Comparison of ENCODE assay signal across 22 cellular contexts in genomic region chr2:222945887-222946286, GRCh38.
"Had no signal": no experiment of that assay in that cellular context is flagged by ENCODE, and none has a peak within 500 bp of the region (broad histone marks: within the 10 kb centered on the region; RNA-seq: fewer than 3 reads in every experiment).

No MANE protein-coding gene starts in this region.

- H3K4me3 ChIP-seq: breast epithelium, esophagus squamous epithelium, left lung, lower lobe of right lung, tibial nerve had no signal

- H3K4me1 ChIP-seq: breast epithelium, lower lobe of right lung had no signal

- H3K27me3 ChIP-seq: breast epithelium, esophagus squamous epithelium, left lung, tibial nerve had no signal

- ATAC-seq: left lung, lower lobe of right lung had no signal

- H3K4me1 Mint-ChIP-seq: activated naive CD4-positive, alpha-beta T cell treated with anti-CD3 and anti-CD28 coated beads, Interleukin-2, amount 10 ng/mL, durations not matched to agents 7 days and 5 days had no signal

- H3K9me3 Mint-ChIP-seq: activated naive CD4-positive, alpha-beta T cell treated with anti-CD3 and anti-CD28 coated beads, Interleukin-2, amount 10 ng/mL, durations not matched to agents 7 days and 5 days; activated naive CD8-positive, alpha-beta T cell treated with anti-CD3 and anti-CD28 coated beads, Interleukin-2, amount 10 ng/mL, durations not matched to agents 7 days and 5 days; dendritic cell treated with granulocyte-macrophage colony-stimulating factor and Interleukin-4, amounts not matched to agents 40 ng/mL and 50 ng/mL, for 4 days had no signal

- H3K27ac Mint-ChIP-seq: activated naive CD4-positive, alpha-beta T cell treated with anti-CD3 and anti-CD28 coated beads, Interleukin-2, amount 10 ng/mL, durations not matched to agents 7 days and 5 days; activated naive CD8-positive, alpha-beta T cell treated with anti-CD3 and anti-CD28 coated beads, Interleukin-2, amount 10 ng/mL, durations not matched to agents 7 days and 5 days; dendritic cell treated with granulocyte-macrophage colony-stimulating factor and Interleukin-4, amounts not matched to agents 40 ng/mL and 50 ng/mL, for 4 days had no signal

- H3K4me3 Mint-ChIP-seq: activated naive CD4-positive, alpha-beta T cell treated with anti-CD3 and anti-CD28 coated beads, Interleukin-2, amount 10 ng/mL, durations not matched to agents 7 days and 5 days; activated naive CD8-positive, alpha-beta T cell treated with anti-CD3 and anti-CD28 coated beads, Interleukin-2, amount 10 ng/mL, durations not matched to agents 7 days and 5 days; dendritic cell treated with granulocyte-macrophage colony-stimulating factor and Interleukin-4, amounts not matched to agents 40 ng/mL and 50 ng/mL, for 4 days had no signal

- H3K27ac ChIP-seq: breast epithelium, epithelial cell of prostate, esophagus squamous epithelium, left lung, lower lobe of right lung, tibial nerve had no signal

- DNase-seq: activated CD4-positive, alpha-beta T cell treated with anti-CD3 and anti-CD28 coated beads for 4 hours; activated CD4-positive, alpha-beta T cell treated with anti-CD3 and anti-CD28 coated beads, Interleukin-2, amount 50 U/mL, for 48 hours; activated CD8-positive, alpha-beta memory T cell treated with anti-CD3 and anti-CD28 coated beads for 24 hours; activated gamma-delta T cell; activated naive CD4-positive, alpha-beta T cell treated with anti-CD3 and anti-CD28 coated beads, Interleukin-2, amount 10 ng/mL, durations not matched to agents 7 days and 5 days; activated naive CD8-positive, alpha-beta T cell treated with anti-CD3 and anti-CD28 coated beads, Interleukin-2, amount 10 ng/mL, durations not matched to agents 7 days and 5 days; activated T-cell treated with anti-CD3 and anti-CD28 coated beads, Interleukin-2, amount 50 U/mL, for 1 hour; amniotic stem cell; central memory CD4-positive, alpha-beta T cell; effector CD4-positive, alpha-beta T cell; esophagus squamous epithelium; glutamatergic neuron; left lung; lower lobe of right lung; posterior cingulate gyrus; right cardiac atrium; stimulated activated CD4-positive, alpha-beta T cell treated with anti-CD3 and anti-CD28 coated beads, Interleukin-2, amount 100 ng/mL, for 48 hours; stimulated activated naive CD4-positive, alpha-beta T cell treated with Interleukin-2 at 50 U/mL for 16 hours had no signal

- H3K9me3 ChIP-seq: breast epithelium, esophagus squamous epithelium, left lung, lower lobe of right lung, tibial nerve had no signal

- H3K36me3 ChIP-seq: breast epithelium had no signal

- H3K27me3 Mint-ChIP-seq: activated naive CD8-positive, alpha-beta T cell treated with anti-CD3 and anti-CD28 coated beads, Interleukin-2, amount 10 ng/mL, durations not matched to agents 7 days and 5 days; dendritic cell treated with granulocyte-macrophage colony-stimulating factor and Interleukin-4, amounts not matched to agents 40 ng/mL and 50 ng/mL, for 4 days had no signal
